Comparison of ENCODE assay signal across 1 cellular context in genomic region chr10:125895130-125896087, GRCh38.
A peak's percentile ranks its signal among the peaks of the same experiment; 100 is the strongest.
TF ChIP-seq lines count a peak whose summit lies in the region.

No MANE protein-coding gene starts in this region.

TF ChIP-seq in HepG2, 621 proteins besides CTCF, POLR2A, EP300 and RAD21 (continued from another document):
- TF ChIP-seq ZNF687 (CRISPR knock-in tag; IDR thresholded peaks at IDR 0.05) (peak; percentile 68), RBFOX2 (IDR thresholded peaks at IDR 0.05; ENCODE audit: low read depth, low read length) (peak; percentile 83), ZNF772 (CRISPR knock-in tag; IDR thresholded peaks at IDR 0.05) (peak; percentile 17; the same call in 1 of the 2 replicates), ATF3 (CRISPR knock-in tag; IDR thresholded peaks at IDR 0.05) (peak; percentile 22; the same call in 1 of the 2 replicates), CHD2 (IDR thresholded peaks at IDR 0.05; ENCODE audit: low read depth, low read length) (peak; percentile 89), MTERF4 (CRISPR knock-in tag; IDR thresholded peaks at IDR 0.05) (peak; percentile 51; the same call in 1 of the 2 replicates), ZNF724P (CRISPR knock-in tag; IDR thresholded peaks at IDR 0.05; ENCODE audit: borderline replicate concordance) (0 out of 2 replicates have a peak, but pooled peaks have one; percentile 8), ZNF441 (CRISPR knock-in tag; IDR thresholded peaks at IDR 0.05; ENCODE audit: borderline replicate concordance) (peak; percentile 29; the same call in 1 of the 2 replicates)
- TF ChIP-seq, protein P1, sequence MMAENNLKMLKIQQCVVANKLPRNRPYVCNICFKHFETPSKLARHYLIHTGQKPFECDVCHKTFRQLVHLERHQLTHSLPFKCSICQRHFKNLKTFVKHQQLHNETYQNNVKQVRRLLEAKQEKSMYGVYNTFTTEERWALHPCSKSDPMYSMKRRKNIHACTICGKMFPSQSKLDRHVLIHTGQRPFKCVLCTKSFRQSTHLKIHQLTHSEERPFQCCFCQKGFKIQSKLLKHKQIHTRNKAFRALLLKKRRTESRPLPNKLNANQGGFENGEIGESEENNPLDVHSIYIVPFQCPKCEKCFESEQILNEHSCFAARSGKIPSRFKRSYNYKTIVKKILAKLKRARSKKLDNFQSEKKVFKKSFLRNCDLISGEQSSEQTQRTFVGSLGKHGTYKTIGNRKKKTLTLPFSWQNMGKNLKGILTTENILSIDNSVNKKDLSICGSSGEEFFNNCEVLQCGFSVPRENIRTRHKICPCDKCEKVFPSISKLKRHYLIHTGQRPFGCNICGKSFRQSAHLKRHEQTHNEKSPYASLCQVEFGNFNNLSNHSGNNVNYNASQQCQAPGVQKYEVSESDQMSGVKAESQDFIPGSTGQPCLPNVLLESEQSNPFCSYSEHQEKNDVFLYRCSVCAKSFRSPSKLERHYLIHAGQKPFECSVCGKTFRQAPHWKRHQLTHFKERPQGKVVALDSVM (CRISPR knock-in tag; IDR thresholded peaks at IDR 0.05), result 0 out of 2 replicates have a peak, but pooled peaks have one; percentile 8
TF ChIP-seq in HepG2: peak in this region for 35; not testable (repeated sequence) for 586.
